ENCODE assay signal across 1 cellular context in the genomic region with DNA sequence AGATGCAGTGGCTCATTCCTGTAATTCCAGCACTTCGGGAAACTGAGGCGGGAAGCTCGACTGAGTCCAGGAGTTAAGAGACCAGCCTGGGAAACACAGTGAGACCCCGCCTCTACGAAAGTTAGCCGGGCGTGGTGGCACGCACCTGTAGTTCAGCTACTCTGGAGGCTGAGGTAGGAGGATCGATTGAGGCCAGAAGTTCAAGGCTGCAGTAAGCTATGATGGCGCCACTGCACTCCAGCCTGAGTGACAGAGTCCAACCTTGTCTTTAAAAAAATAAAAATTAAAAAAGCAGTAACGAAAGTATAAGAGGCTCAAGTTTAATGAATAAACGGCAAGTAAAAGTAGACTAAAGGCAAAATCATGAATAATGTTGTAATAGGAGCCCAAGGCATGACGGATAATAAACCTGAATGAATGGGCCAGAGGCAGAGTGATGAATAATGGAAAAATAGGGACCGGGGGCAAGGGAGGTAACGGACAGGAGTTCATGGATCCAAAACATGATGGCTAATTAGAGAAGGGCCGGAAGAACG.
TF ChIP-seq lines count a peak whose summit lies in the region.

No MANE protein-coding gene starts in this region.

TF ChIP-seq in HCT116, 20 proteins besides CTCF, POLR2A, EP300 and RAD21 (continued from another document):
- TF ChIP-seq TCF7L2 (IDR thresholded peaks at IDR 0.05; ENCODE audit: borderline replicate concordance, extremely low read depth, insufficient read depth, insufficient read length) (no peak), YY1 (IDR thresholded peaks at IDR 0.05; ENCODE audit: extremely low read depth, insufficient replicate concordance, low read depth, low read length) (no peak), CBX3 (IDR thresholded peaks at IDR 0.05; ENCODE audit: low read depth) (no peak), JUND (IDR thresholded peaks at IDR 0.05) (no peak), ZNF274 (IDR thresholded peaks at IDR 0.05; ENCODE audit: low read depth, low read length) (no peak), ELF1 (IDR thresholded peaks at IDR 0.05; ENCODE audit: borderline replicate concordance, low read depth) (no peak), EZH2phosphoT487 (IDR thresholded peaks at IDR 0.05; ENCODE audit: borderline replicate concordance) (no peak), EGR1 (IDR thresholded peaks at IDR 0.05; ENCODE audit: low read depth) (no peak), EZH2 (IDR thresholded peaks at IDR 0.05) (no peak), SP1 (IDR thresholded peaks at IDR 0.05; ENCODE audit: low read depth) (no peak), FOSL1 (IDR thresholded peaks at IDR 0.05; ENCODE audit: low read depth) (no peak), ZFX (IDR thresholded peaks at IDR 0.05) (no peak), SRF (IDR thresholded peaks at IDR 0.05; ENCODE audit: low read depth) (no peak), POLR2AphosphoS5 (IDR thresholded peaks at IDR 0.05; ENCODE audit: low read depth, low read length) (no peak), CEBPB (IDR thresholded peaks at IDR 0.05; ENCODE audit: low read depth) (no peak)
- TF ChIP-seq, protein P1, sequence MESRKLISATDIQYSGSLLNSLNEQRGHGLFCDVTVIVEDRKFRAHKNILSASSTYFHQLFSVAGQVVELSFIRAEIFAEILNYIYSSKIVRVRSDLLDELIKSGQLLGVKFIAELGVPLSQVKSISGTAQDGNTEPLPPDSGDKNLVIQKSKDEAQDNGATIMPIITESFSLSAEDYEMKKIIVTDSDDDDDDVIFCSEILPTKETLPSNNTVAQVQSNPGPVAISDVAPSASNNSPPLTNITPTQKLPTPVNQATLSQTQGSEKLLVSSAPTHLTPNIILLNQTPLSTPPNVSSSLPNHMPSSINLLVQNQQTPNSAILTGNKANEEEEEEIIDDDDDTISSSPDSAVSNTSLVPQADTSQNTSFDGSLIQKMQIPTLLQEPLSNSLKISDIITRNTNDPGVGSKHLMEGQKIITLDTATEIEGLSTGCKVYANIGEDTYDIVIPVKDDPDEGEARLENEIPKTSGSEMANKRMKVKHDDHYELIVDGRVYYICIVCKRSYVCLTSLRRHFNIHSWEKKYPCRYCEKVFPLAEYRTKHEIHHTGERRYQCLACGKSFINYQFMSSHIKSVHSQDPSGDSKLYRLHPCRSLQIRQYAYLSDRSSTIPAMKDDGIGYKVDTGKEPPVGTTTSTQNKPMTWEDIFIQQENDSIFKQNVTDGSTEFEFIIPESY (IDR thresholded peaks at IDR 0.05; ENCODE audit: extremely low read depth, insufficient replicate concordance, low read length) = no peak
- TF ChIP-seq, protein P2, sequence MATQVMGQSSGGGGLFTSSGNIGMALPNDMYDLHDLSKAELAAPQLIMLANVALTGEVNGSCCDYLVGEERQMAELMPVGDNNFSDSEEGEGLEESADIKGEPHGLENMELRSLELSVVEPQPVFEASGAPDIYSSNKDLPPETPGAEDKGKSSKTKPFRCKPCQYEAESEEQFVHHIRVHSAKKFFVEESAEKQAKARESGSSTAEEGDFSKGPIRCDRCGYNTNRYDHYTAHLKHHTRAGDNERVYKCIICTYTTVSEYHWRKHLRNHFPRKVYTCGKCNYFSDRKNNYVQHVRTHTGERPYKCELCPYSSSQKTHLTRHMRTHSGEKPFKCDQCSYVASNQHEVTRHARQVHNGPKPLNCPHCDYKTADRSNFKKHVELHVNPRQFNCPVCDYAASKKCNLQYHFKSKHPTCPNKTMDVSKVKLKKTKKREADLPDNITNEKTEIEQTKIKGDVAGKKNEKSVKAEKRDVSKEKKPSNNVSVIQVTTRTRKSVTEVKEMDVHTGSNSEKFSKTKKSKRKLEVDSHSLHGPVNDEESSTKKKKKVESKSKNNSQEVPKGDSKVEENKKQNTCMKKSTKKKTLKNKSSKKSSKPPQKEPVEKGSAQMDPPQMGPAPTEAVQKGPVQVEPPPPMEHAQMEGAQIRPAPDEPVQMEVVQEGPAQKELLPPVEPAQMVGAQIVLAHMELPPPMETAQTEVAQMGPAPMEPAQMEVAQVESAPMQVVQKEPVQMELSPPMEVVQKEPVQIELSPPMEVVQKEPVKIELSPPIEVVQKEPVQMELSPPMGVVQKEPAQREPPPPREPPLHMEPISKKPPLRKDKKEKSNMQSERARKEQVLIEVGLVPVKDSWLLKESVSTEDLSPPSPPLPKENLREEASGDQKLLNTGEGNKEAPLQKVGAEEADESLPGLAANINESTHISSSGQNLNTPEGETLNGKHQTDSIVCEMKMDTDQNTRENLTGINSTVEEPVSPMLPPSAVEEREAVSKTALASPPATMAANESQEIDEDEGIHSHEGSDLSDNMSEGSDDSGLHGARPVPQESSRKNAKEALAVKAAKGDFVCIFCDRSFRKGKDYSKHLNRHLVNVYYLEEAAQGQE (IDR thresholded peaks at IDR 0.05; ENCODE audit: low read depth) = no peak
TF ChIP-seq in HCT116: peak in this region for 0.
